In genomic region chr10:130910848-130911247, GRCh38 we compare ENCODE assay signal across 6 cellular contexts.
"Had no signal": no experiment of that assay in that cellular context is flagged by ENCODE, and none has a peak within 500 bp of the region (broad histone marks: within the 10 kb centered on the region; RNA-seq: fewer than 3 reads in every experiment).

No MANE protein-coding gene starts in this region.

- ATAC-seq: GM23338, HCT116 had no signal

- H3K36me3 ChIP-seq: HAP-1 had no signal

- H3K9me3 ChIP-seq: HAP-1 had no signal

- DNase-seq: H7, KG1 had no signal

- FAIRE-seq: HTR-8/SVneo had no signal

- H3K4me2 ChIP-seq: GM23338 had no signal

- H2AFZ ChIP-seq: GM23338 had no signal

- H3K4me3 ChIP-seq: GM23338, HAP-1 had no signal

- H3K4me1 ChIP-seq: HAP-1 had no signal
